Comparison of ENCODE assay signal across 15 cellular contexts in the genomic region with DNA sequence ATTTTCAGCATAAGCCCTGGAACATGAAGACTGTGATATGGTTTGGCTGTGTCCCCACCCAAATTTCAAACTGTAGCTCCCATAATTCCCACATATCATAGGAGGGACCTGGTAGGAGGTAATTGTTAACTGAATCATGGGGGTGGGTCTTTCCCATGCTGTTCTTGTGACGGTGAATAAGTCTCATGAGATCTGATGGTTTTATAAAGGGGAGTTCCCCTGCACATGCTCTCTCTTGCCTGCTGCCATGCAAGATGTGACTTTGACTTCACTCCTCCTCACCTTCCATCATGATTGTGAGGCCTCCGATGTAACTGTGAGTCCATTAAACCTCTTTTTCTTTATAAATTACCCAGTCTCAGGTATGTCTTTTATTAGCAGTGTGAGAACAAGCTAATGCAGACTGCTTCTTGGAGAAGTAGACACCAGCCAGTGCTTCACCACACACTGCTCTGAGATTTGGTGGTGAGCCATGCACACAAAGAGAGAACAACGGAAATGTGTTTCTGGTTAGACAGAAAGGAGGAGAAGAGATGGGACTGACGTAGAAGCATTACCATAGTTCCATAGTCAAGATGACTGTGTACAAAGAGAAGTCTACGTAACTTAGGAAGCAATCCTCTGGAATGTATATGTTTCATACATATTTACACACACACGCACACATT.
"Had no signal": no experiment of that assay in that cellular context is flagged by ENCODE, and none has a peak within 500 bp of the region (broad histone marks: within the 10 kb centered on the region; RNA-seq: fewer than 3 reads in every experiment).

No MANE protein-coding gene starts in this region.

- H3K27me3 Mint-ChIP-seq: effector memory CD8-positive, alpha-beta T cell had no signal

- DNase-seq: activated CD4-positive, alpha-beta memory T cell treated with anti-CD3 and anti-CD28 coated beads, Interleukin-2, amount 10 ng/mL, durations not matched to agents 7 days and 5 days; activated CD4-positive, CD25-positive, alpha-beta regulatory T cell treated with anti-CD3 and anti-CD28 coated beads, Interleukin-2, amount 50 U/mL, for 72 hours; activated CD8-positive, alpha-beta memory T cell treated with anti-CD3 and anti-CD28 coated beads, Interleukin-2, amount 50 U/mL, for 48 hours; dermis blood vessel endothelial cell; effector memory CD8-positive, alpha-beta T cell; foreskin keratinocyte; heart left ventricle; immature natural killer cell; mesendoderm; nephron progenitor cell; right lobe of liver; stimulated activated CD4-positive, alpha-beta T cell treated with anti-CD3 and anti-CD28 coated beads, Interleukin-4, amount 100 ng/mL, for 4 hours; stimulated activated CD8-positive, alpha-beta memory T cell treated with anti-CD3 and anti-CD28 coated beads, Interleukin-4, amount 100 ng/mL, for 48 hours; upper lobe of right lung had no signal

- H3K9me3 Mint-ChIP-seq: effector memory CD8-positive, alpha-beta T cell; immature natural killer cell had no signal

- ATAC-seq: effector memory CD8-positive, alpha-beta T cell had no signal

- H3K4me3 Mint-ChIP-seq: activated CD4-positive, alpha-beta memory T cell treated with anti-CD3 and anti-CD28 coated beads, Interleukin-2, amount 10 ng/mL, durations not matched to agents 7 days and 5 days; effector memory CD8-positive, alpha-beta T cell; immature natural killer cell; nephron progenitor cell; T-helper 2 cell treated with Interferon-gamma antibody and Interleukin-4, amounts not matched to agents 5 μg/mL and 100 μg/mL, for 36 hours had no signal

- H3K27ac Mint-ChIP-seq: activated CD4-positive, alpha-beta memory T cell treated with anti-CD3 and anti-CD28 coated beads, Interleukin-2, amount 10 ng/mL, durations not matched to agents 7 days and 5 days; effector memory CD8-positive, alpha-beta T cell; immature natural killer cell; nephron progenitor cell; T-helper 2 cell treated with Interferon-gamma antibody and Interleukin-4, amounts not matched to agents 5 μg/mL and 100 μg/mL, for 36 hours had no signal
